ENCODE assay signal across 8 cellular contexts in genomic region chr7:143380646-143381426, GRCh38. TPM values are rescaled to one million over a fixed set of nuclear protein-coding genes. Genes with fewer than 3 reads are reported as not detected.
DNase-seq lines count a peak whose midpoint lies in the region; ATAC-seq, FAIRE-seq and TF ChIP-seq lines count a peak whose summit lies in the region.

Gene ZYX, plus strand, starts transcription at chr7:143381345. Its CDS starts 227 bp downstream, at chr7:143381572.

- H2AFZ ChIP-seq in keratinocyte (ENCODE audit: control insufficient read depth, low read length): peak within 1 kb of the TSS; percentile 46

- H3K36me3 ChIP-seq in A673 (ENCODE audit: insufficient read depth, low read length, poor library complexity, severe bottlenecking) (no peaks in the 10 kb centered on the region), keratinocyte (ENCODE audit: control insufficient read depth in 2 of 2, extremely low read depth in 1 of 2, insufficient read depth in 2 of 2, low read length in 2 of 2) (peaks cover 12 to 19% of the 10 kb centered on the region in 2 experiments)

- H3K79me2 ChIP-seq in keratinocyte (ENCODE audit: control insufficient read depth, insufficient read depth, low read length): peaks cover 43% of the 10 kb centered on the region

- no peaks in the 10 kb centered on the region for H3K27me3 ChIP-seq in A673 (replicated peaks; ENCODE audit: insufficient read depth, low read depth, low read length, poor library complexity)
- H3K27me3 ChIP-seq in keratinocyte (ENCODE audit: control insufficient read depth, extremely low read depth, insufficient read depth, low read length): no peaks in the 10 kb centered on the region

- peaks cover 20% of the 10 kb centered on the region for H4K20me1 ChIP-seq in keratinocyte (ENCODE audit: control insufficient read depth, extremely low read depth, insufficient read depth, low read length)

- no peaks in the 10 kb centered on the region for H3K9me3 ChIP-seq in A673 (ENCODE audit: low read depth, low read length, poor library complexity, severe bottlenecking)
- H3K9me3 ChIP-seq in keratinocyte (ENCODE audit: control insufficient read depth, low read depth, low read length): no peaks in the 10 kb centered on the region

- DNase-seq in A673 (ENCODE audit: low spot score) (peak; percentile 90), NCI-H345 (lab: John Stamatoyannopoulos, UW) (peak; percentile 85), cerebellar cortex (ENCODE audit: low spot score) (peak; percentile 90), keratinocyte (ENCODE audit: low read depth, low spot score) (no peak)
- DNase-seq in activated CD4-positive, CD25-positive, alpha-beta regulatory T cell treated with anti-CD3 and anti-CD28 coated beads, Interleukin-2, amount 50 U/mL, for 72 hours: peak; percentile 89
- peak; percentile 93 for DNase-seq in stimulated activated CD4-positive, alpha-beta T cell treated with anti-CD3 and anti-CD28 coated beads, Interleukin-15, amount 100 ng/mL, for 24 hours

- peak within 1 kb of the TSS; percentile 98 for H3K4me2 ChIP-seq in keratinocyte (ENCODE audit: control insufficient read depth, extremely low read depth, insufficient read depth, low read depth, low read length)

- TF ChIP-seq CTCF in A673 (conservative IDR thresholded peaks at IDR 0.05; ENCODE audit: low read depth, low read length) (no peak), keratinocyte (optimal IDR thresholded peaks at IDR 0.05 in 1 of 3, IDR thresholded peaks at IDR 0.05 in 1 of 3, conservative IDR thresholded peaks at IDR 0.05 in 1 of 3; ENCODE audit: extremely low read depth in 1 of 3, insufficient read depth in 2 of 3, low read length in 3 of 3) (no peak)

- dilution Hi-C loops in keratinocyte (cut with MboI; ENCODE audit: extremely low pct_ligation_motif_present, low sequenced_read_pairs): no loop called here

- ATAC-seq in GM18868 (IDR thresholded peaks at IDR 0.05; ENCODE audit: unreplicated experiment) (peak; percentile 80), HG03103 (IDR thresholded peaks at IDR 0.05; ENCODE audit: low read depth, unreplicated experiment) (peak; percentile 72)

- intact Hi-C loops in A673 (cut with micrococcal nuclease; ENCODE audit: unreplicated experiment): loop anchor here (1.0 kb wide), 1 partner anchor 141 kb away; no protein-coding TSS in a partner anchor

- no TSS peak for BruUV-seq in A673 (replicated peaks; lab: Mats Ljungman, UMichigan)

- H3K27ac ChIP-seq in A673 (ENCODE audit: low read depth, low read length, poor library complexity, severe bottlenecking): peak within 1 kb of the TSS; percentile 97
- peak within 1 kb of the TSS; percentile 92 for H3K27ac ChIP-seq in keratinocyte (ENCODE audit: control insufficient read depth, insufficient read depth, low read length)

- peaks cover 6% of the 10 kb centered on the region for H3K9me1 ChIP-seq in keratinocyte (ENCODE audit: control insufficient read depth, extremely low read depth, insufficient read depth, low read length)

- H3K4me1 ChIP-seq in A673 (ENCODE audit: insufficient read depth, low read length, poor library complexity, severe bottlenecking): peaks cover 35% of the 10 kb centered on the region
- peaks cover 44% of the 10 kb centered on the region for H3K4me1 ChIP-seq in keratinocyte (ENCODE audit: control insufficient read depth, extremely low read depth, insufficient read depth, low read length)

- CTCF ChIA-PET in A673 (lab: Charles Lee): interaction anchor here (0.6 to 1.2 kb wide), 10 partner anchors 8 to 1073 kb away, joined by 3 to 19 read pairs (median 5); partner anchors contain the start of genes FAM131B and GSTK1

- peak within 1 kb of the TSS; percentile 65 for H3K4me3 ChIP-seq in A673 (ENCODE audit: low read depth, low read length, poor library complexity, severe bottlenecking)
- peak within 1 kb of the TSS; percentile 75 to 92 (median 82) for H3K4me3 ChIP-seq in keratinocyte (ENCODE audit: control insufficient read depth in 2 of 3, extremely low read depth in 1 of 3, insufficient read depth in 2 of 3, low read depth in 1 of 3, low read length in 3 of 3)

- H3K9ac ChIP-seq in keratinocyte (ENCODE audit: control insufficient read depth, extremely low read depth, insufficient read depth, low read length): peak within 1 kb of the TSS; percentile 91

- FAIRE-seq in keratinocyte (lab: Jason Lieb, UNC): no peak

- POLR2A ChIA-PET in A673 (lab: Charles Lee; ENCODE audit: low non-redundant PET): no interaction called here

RNA-seq across cellular contexts. Expression of gene ZYX, which starts in this region (rescaled TPM):
- total RNA-seq in A673 (2021): 130 and 132 TPM in 2 replicates
- 17.6 to 77.8 TPM (median 22.5 TPM) in 3 replicates for polyA plus RNA-seq in keratinocyte
- 43.5 TPM for polyA plus RNA-seq in keratinocyte (2011; ENCODE audit: low read depth)
- polyA plus RNA-seq in keratinocyte (2011; cell fraction: cytosol; rRNA removed): 58.1 and 116 TPM in 2 replicates
- 102 and 140 TPM in 2 replicates for polyA plus RNA-seq in keratinocyte (2011; cell fraction: nucleus; rRNA removed)
- polyA plus RNA-seq in keratinocyte (2012; ENCODE audit: low replicate concordance): 129 and 217 TPM in 2 replicates
- polyA minus RNA-seq in keratinocyte: 42.3 to 427 TPM (median 56.3 TPM) in 3 replicates
- polyA minus RNA-seq in keratinocyte (2011; cell fraction: cytosol; rRNA and poly(A)+ RNA removed): 202 TPM
- 53.6 and 67.5 TPM in 2 replicates for polyA minus RNA-seq in keratinocyte (2011; cell fraction: nucleus; rRNA and poly(A)+ RNA removed)
